ENCODE assay signal across 5 cellular contexts in the genomic region with DNA sequence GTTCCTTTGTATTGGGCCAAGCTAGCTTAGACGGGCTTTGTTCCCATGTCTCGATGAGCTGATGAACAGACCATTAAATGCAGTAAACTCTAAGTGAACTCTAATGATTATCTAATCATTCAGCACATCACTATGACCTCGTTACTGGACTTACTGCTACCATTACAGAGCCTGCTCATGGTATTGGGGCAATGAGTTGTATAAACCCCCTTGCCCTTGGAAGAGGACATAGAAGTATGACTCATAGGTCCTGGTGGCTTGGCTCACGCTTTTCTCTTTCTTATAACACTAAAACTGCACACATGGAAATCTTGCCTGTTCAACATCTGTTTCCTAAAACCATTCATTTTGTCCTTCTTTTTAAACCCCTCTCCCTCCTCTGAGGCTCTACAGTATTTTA.
"Had no signal": no experiment of that assay in that cellular context is flagged by ENCODE, and none has a peak within 500 bp of the region (broad histone marks: within the 10 kb centered on the region; RNA-seq: fewer than 3 reads in every experiment).

No MANE protein-coding gene starts in this region.

- H3K9me3 ChIP-seq: HAP-1 had no signal

- H3K4me1 ChIP-seq: HAP-1 had no signal

- H3K36me3 ChIP-seq: HAP-1 had no signal

- DNase-seq: GOT3, H7, IMR-90, KBM-7 had no signal

- H3K4me3 ChIP-seq: HAP-1 had no signal
